Comparison of ENCODE assay signal across 17 cellular contexts in the genomic region with DNA sequence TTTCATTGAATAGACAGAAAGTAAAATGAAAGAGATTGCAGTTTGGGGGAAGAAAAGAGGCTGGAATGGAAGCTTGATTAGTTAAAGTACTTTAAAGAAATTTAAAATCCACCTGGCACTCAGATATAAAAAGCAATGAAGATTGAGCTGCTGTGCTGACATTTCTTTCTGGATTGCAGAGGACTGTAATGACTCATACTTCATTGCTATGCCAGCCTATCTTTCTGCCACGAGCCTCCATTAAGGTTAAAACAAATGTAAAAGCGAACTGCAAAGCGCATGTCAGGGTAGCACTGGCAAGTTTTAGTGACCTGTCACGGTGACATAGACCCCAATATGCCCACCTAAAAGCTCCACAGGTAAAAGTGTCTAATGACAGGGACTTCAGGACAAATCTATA.
"Had no signal": no experiment of that assay in that cellular context is flagged by ENCODE, and none has a peak within 500 bp of the region (broad histone marks: within the 10 kb centered on the region; RNA-seq: fewer than 3 reads in every experiment).

No MANE protein-coding gene starts in this region.

- H3K27me3 ChIP-seq: adrenal gland, esophagus muscularis mucosa, suprapubic skin had no signal

- H3K4me1 ChIP-seq: adrenal gland, left ventricle myocardium inferior, suprapubic skin had no signal

- H3K9me3 ChIP-seq: adrenal gland, esophagus muscularis mucosa, suprapubic skin had no signal

- ATAC-seq: activated CD4-positive, alpha-beta T cell treated with anti-CD3 and anti-CD28 coated beads for 36 hours; natural killer cell treated with Interleukin-12 subunit alpha and Interleukin-12 subunit beta and Interleukin-15 and Interleukin-18, amount 100 ng/mL, for 72 hours; right cardiac atrium; stimulated activated naive CD8-positive, alpha-beta T cell treated with anti-CD3 and anti-CD28 coated beads, Interleukin-15, Interleukin-2, amounts not matched to agents 100 U/mL and 50 U/mL, for 24 hours had no signal

- H3K27ac ChIP-seq: adrenal gland, coronary artery, esophagus muscularis mucosa, left ventricle myocardium inferior, suprapubic skin had no signal

- H3K36me3 ChIP-seq: adrenal gland, esophagus muscularis mucosa, left ventricle myocardium inferior, suprapubic skin had no signal

- DNase-seq: activated CD4-positive, alpha-beta memory T cell treated with anti-CD3 and anti-CD28 coated beads, Interleukin-2, amount 10 ng/mL, durations not matched to agents 7 days and 5 days; activated CD4-positive, alpha-beta T cell treated with anti-CD3 and anti-CD28 coated beads for 36 hours; activated T-cell treated with anti-CD3 and anti-CD28 coated beads, Interleukin-2, amount 50 U/mL, for 24 hours; adrenal gland; hippocampal formation; kidney; left ventricle myocardium inferior; right cardiac atrium; small intestine; stimulated activated CD4-positive, alpha-beta T cell treated with anti-CD3 and anti-CD28 coated beads, Interleukin-4, amount 100 ng/mL, for 4 hours; stimulated activated CD8-positive, alpha-beta memory T cell treated with anti-CD3 and anti-CD28 coated beads, Interleukin-4, amount 100 ng/mL, for 48 hours; stimulated activated naive CD8-positive, alpha-beta T cell treated with anti-CD3 and anti-CD28 coated beads, Interleukin-15, Interleukin-2, amounts not matched to agents 100 U/mL and 50 U/mL, for 24 hours; T-helper 1 cell had no signal

- H3K4me3 ChIP-seq: adrenal gland, coronary artery, esophagus muscularis mucosa, left ventricle myocardium inferior, suprapubic skin had no signal
